Comparison of ENCODE assay signal across 24 cellular contexts in genomic region chr7:549891-550625, GRCh38.
"Had no signal": no experiment of that assay in that cellular context is flagged by ENCODE, and none has a peak within 500 bp of the region (broad histone marks: within the 10 kb centered on the region; RNA-seq: fewer than 3 reads in every experiment).

No MANE protein-coding gene starts in this region.

- H3K36me3 Mint-ChIP-seq: natural killer cell had no signal

- H3K27ac ChIP-seq: coronary artery, esophagus muscularis mucosa, foreskin keratinocyte, gastroesophageal sphincter, heart left ventricle, left ventricle myocardium inferior, lower lobe of right lung, neutrophil, pancreas, right lobe of liver, thoracic aorta, tibial nerve, upper lobe of left lung had no signal

- H3K4me3 Mint-ChIP-seq: natural killer cell had no signal

- H3K27ac Mint-ChIP-seq: natural killer cell had no signal

- H3K4me1 Mint-ChIP-seq: natural killer cell had no signal

- H3K36me3 ChIP-seq: heart left ventricle, left ventricle myocardium inferior, neutrophil, pancreas, right lobe of liver, thoracic aorta had no signal

- H3K4me1 ChIP-seq: esophagus muscularis mucosa, foreskin keratinocyte, gastroesophageal sphincter, heart left ventricle, lower lobe of right lung, right lobe of liver, tibial nerve had no signal

- H3K27me3 ChIP-seq: esophagus muscularis mucosa, foreskin keratinocyte, gastroesophageal sphincter, heart left ventricle, neutrophil, pancreas, right lobe of liver, tibial nerve, upper lobe of left lung had no signal

- H3K4me3 ChIP-seq: coronary artery, esophagus muscularis mucosa, gastroesophageal sphincter, heart left ventricle, left ventricle myocardium inferior, lower lobe of right lung, pancreas, right lobe of liver, thoracic aorta, tibial nerve, upper lobe of left lung had no signal

- H3K9me3 ChIP-seq: esophagus muscularis mucosa, gastroesophageal sphincter, heart left ventricle, left ventricle myocardium inferior, lower lobe of right lung, neutrophil, pancreas, right lobe of liver, thoracic aorta, upper lobe of left lung had no signal

- ATAC-seq: foreskin keratinocyte, gastroesophageal sphincter, heart left ventricle, left colon, lower lobe of right lung, natural killer cell, pancreas, right lobe of liver had no signal

- DNase-seq: dermis blood vessel endothelial cell; effector memory CD4-positive, alpha-beta T cell; foreskin keratinocyte; heart left ventricle; hippocampal formation; kidney glomerular epithelial cell; left colon; left ventricle myocardium inferior; lower lobe of right lung; natural killer cell; retina; right lobe of liver; small intestine; stimulated activated CD4-positive, alpha-beta T cell treated with anti-CD3 and anti-CD28 coated beads, Interleukin-15, amount 100 ng/mL, for 24 hours; stimulated activated CD4-positive, alpha-beta T cell treated with anti-CD3 and anti-CD28 coated beads, Interleukin-2, amount 100 ng/mL, for 48 hours; stimulated activated naive CD4-positive, alpha-beta T cell treated with Interleukin-2 at 50 U/mL for 16 hours had no signal
